In genomic region chr12:44537354-44537753, GRCh38 we compare ENCODE assay signal across 11 cellular contexts.
"Had no signal": no experiment of that assay in that cellular context is flagged by ENCODE, and none has a peak within 500 bp of the region (broad histone marks: within the 10 kb centered on the region; RNA-seq: fewer than 3 reads in every experiment).

No MANE protein-coding gene starts in this region.

- H3K9ac ChIP-seq: GM23248 had no signal

- H3K4me1 ChIP-seq: HAP-1 had no signal

- H3K4me2 ChIP-seq: GM23338 had no signal

- H3K4me3 ChIP-seq: GM23248, GM23338, HAP-1 had no signal

- DNase-seq: GM23248, GOT3, H7, H9, HCEC 1CT, HFFc6 had no signal

- ATAC-seq: GM23338, HCT116 had no signal

- H3K9me3 ChIP-seq: HAP-1 had no signal

- FAIRE-seq: H1, H54 had no signal

- H2AFZ ChIP-seq: GM23248, GM23338 had no signal

- H3K27ac ChIP-seq: GM23248 had no signal

- H3K36me3 ChIP-seq: HAP-1 had no signal
